16 cellular contexts compared by ENCODE assay signal in genomic region chr1:52629667-52630066, GRCh38. TPM values are rescaled to one million over a fixed set of nuclear protein-coding genes. Genes with fewer than 3 reads are reported as not detected.
"Had no signal": no experiment of that assay in that cellular context is flagged by ENCODE, and none has a peak within 500 bp of the region (broad histone marks: within the 10 kb centered on the region; RNA-seq: fewer than 3 reads in every experiment).

No MANE protein-coding gene starts in this region.

- H3K27ac ChIP-seq: esophagus muscularis mucosa, heart right ventricle had no signal

- DNase-seq: activated CD4-positive, alpha-beta memory T cell treated with anti-CD3 and anti-CD28 coated beads, Interleukin-2, amount 10 ng/mL, durations not matched to agents 7 days and 5 days; activated CD4-positive, alpha-beta T cell treated with anti-CD3 and anti-CD28 coated beads for 48 hours; activated CD4-positive, CD25-positive, alpha-beta regulatory T cell; activated CD8-positive, alpha-beta memory T cell treated with anti-CD3 and anti-CD28 coated beads, Interleukin-2, amount 10 ng/mL, durations not matched to agents 7 days and 5 days; effector CD8-positive, alpha-beta T cell; heart right ventricle; left ventricle myocardium superior; stimulated activated naive CD8-positive, alpha-beta T cell treated with anti-CD3 and anti-CD28 coated beads, Interleukin-15, Interleukin-2, amounts not matched to agents 100 U/mL and 50 U/mL, for 24 hours had no signal

- H3K36me3 Mint-ChIP-seq: activated CD8-positive, alpha-beta memory T cell treated with anti-CD3 and anti-CD28 coated beads, Interleukin-2, amount 10 ng/mL, durations not matched to agents 7 days and 5 days; activated naive CD8-positive, alpha-beta T cell had no signal

- H3K9me3 Mint-ChIP-seq: dendritic cell treated with granulocyte-macrophage colony-stimulating factor and Interleukin-4, amounts not matched to agents 40 ng/mL and 50 ng/mL, for 4 days had no signal

- H3K27me3 Mint-ChIP-seq: activated naive CD8-positive, alpha-beta T cell had no signal

- H3K27ac Mint-ChIP-seq: activated CD4-positive, alpha-beta memory T cell treated with anti-CD3 and anti-CD28 coated beads, Interleukin-2, amount 10 ng/mL, durations not matched to agents 7 days and 5 days; activated CD8-positive, alpha-beta memory T cell treated with anti-CD3 and anti-CD28 coated beads, Interleukin-2, amount 10 ng/mL, durations not matched to agents 7 days and 5 days; dendritic cell treated with granulocyte-macrophage colony-stimulating factor and Interleukin-4, amounts not matched to agents 40 ng/mL and 50 ng/mL, for 4 days had no signal

- H3K36me3 ChIP-seq: esophagus muscularis mucosa, heart right ventricle, tibial nerve had no signal

- ATAC-seq: activated CD8-positive, alpha-beta memory T cell treated with anti-CD3 and anti-CD28 coated beads, Interleukin-2, amount 10 ng/mL, durations not matched to agents 7 days and 5 days; left ventricle myocardium superior; stimulated activated naive CD8-positive, alpha-beta T cell treated with anti-CD3 and anti-CD28 coated beads, Interleukin-15, Interleukin-2, amounts not matched to agents 100 U/mL and 50 U/mL, for 24 hours had no signal

- H3K4me3 Mint-ChIP-seq: activated CD4-positive, alpha-beta memory T cell treated with anti-CD3 and anti-CD28 coated beads, Interleukin-2, amount 10 ng/mL, durations not matched to agents 7 days and 5 days; activated CD8-positive, alpha-beta memory T cell treated with anti-CD3 and anti-CD28 coated beads, Interleukin-2, amount 10 ng/mL, durations not matched to agents 7 days and 5 days; dendritic cell treated with granulocyte-macrophage colony-stimulating factor and Interleukin-4, amounts not matched to agents 40 ng/mL and 50 ng/mL, for 4 days had no signal

- H3K4me3 ChIP-seq: esophagus muscularis mucosa, heart right ventricle, tibial nerve had no signal

RNA-seq across cellular contexts. Expression of gene SHISAL2A, which starts 3.3 kb away (rescaled TPM):
- total RNA-seq: chondrocyte, endothelial cell of umbilical vein, left ventricle myocardium superior, myocyte, renal cortical epithelial cell had no signal
- polyA plus RNA-seq: endothelial cell of umbilical vein had no signal
